ENCODE assay signal across 33 cellular contexts in genomic region chr13:93872376-93872775, GRCh38.
"Had no signal": no experiment of that assay in that cellular context is flagged by ENCODE, and none has a peak within 500 bp of the region (broad histone marks: within the 10 kb centered on the region; RNA-seq: fewer than 3 reads in every experiment).

No MANE protein-coding gene starts in this region.

- H3K4me1 Mint-ChIP-seq: activated naive CD4-positive, alpha-beta T cell treated with anti-CD3 and anti-CD28 coated beads, Interleukin-2, amount 50 U/mL, for 24 hours; activated T-helper 17 cell treated with anti-CD3 and anti-CD28 coated beads, Interleukin-2, amount 50 U/mL, for 72 hours; brain had no signal

- H3K9me3 Mint-ChIP-seq: activated CD8-positive, alpha-beta T cell treated with anti-CD3 and anti-CD28 coated beads for 36 hours; activated naive CD4-positive, alpha-beta T cell treated with anti-CD3 and anti-CD28 coated beads, Interleukin-2, amount 50 U/mL, for 24 hours; activated T-helper 17 cell treated with anti-CD3 and anti-CD28 coated beads, Interleukin-2, amount 50 U/mL, for 72 hours had no signal

- H3K27me3 Mint-ChIP-seq: brain had no signal

- H3K27ac ChIP-seq: RWPE1, WERI-Rb-1 had no signal

- H3K36me3 Mint-ChIP-seq: brain had no signal

- H3K27ac Mint-ChIP-seq: activated CD8-positive, alpha-beta T cell treated with anti-CD3 and anti-CD28 coated beads for 36 hours; activated naive CD4-positive, alpha-beta T cell treated with anti-CD3 and anti-CD28 coated beads, Interleukin-2, amount 50 U/mL, for 24 hours; activated T-cell treated with anti-CD3 and anti-CD28 coated beads, Interleukin-2, amount 50 U/mL, for 72 hours; activated T-helper 17 cell treated with anti-CD3 and anti-CD28 coated beads, Interleukin-2, amount 50 U/mL, for 72 hours; brain had no signal

- DNase-seq: activated CD4-positive, alpha-beta T cell treated with anti-CD3 and anti-CD28 coated beads for 1 hour; activated CD4-positive, alpha-beta T cell treated with anti-CD3 and anti-CD28 coated beads for 48 hours; activated CD4-positive, alpha-beta T cell treated with anti-CD3 and anti-CD28 coated beads, Interleukin-2, amount 50 U/mL, for 4 hours; activated CD4-positive, CD25-positive, alpha-beta regulatory T cell; activated CD8-positive, alpha-beta T cell treated with anti-CD3 and anti-CD28 coated beads for 36 hours; activated effector memory CD4-positive, alpha-beta T cell treated with anti-CD3 and anti-CD28 coated beads, Interleukin-2, amount 50 U/mL, for 16 hours; activated naive CD4-positive, alpha-beta T cell; activated T-cell treated with anti-CD3 and anti-CD28 coated beads, Interleukin-2, amount 50 U/mL, for 1 hour; activated T-cell treated with anti-CD3 and anti-CD28 coated beads, Interleukin-2, amount 50 U/mL, for 72 hours; anterior cingulate cortex; cerebellar nuclear complex; NCI-H1092 treated with DMSO at 0.1 percent for 48 hours; NCI-H1417; NCI-H146; NCI-H187; NCI-H2029 treated with DMSO at 0.1 percent for 48 hours; NCI-H2107; NCI-H2171; NCI-H510A; NCI-H526; NCI-H748 treated with DMSO at 0.1 percent for 48 hours; NK-92 treated with Interleukin-12 subunit alpha and Interleukin-12 subunit beta, amount 100 ng/mL, for 24 hours; PC-3; SIG-M5; T1000; WERI-Rb-1 had no signal

- H3K4me3 Mint-ChIP-seq: activated CD8-positive, alpha-beta T cell treated with anti-CD3 and anti-CD28 coated beads for 36 hours; activated naive CD4-positive, alpha-beta T cell treated with anti-CD3 and anti-CD28 coated beads, Interleukin-2, amount 50 U/mL, for 24 hours; activated T-cell treated with anti-CD3 and anti-CD28 coated beads, Interleukin-2, amount 50 U/mL, for 72 hours; activated T-helper 17 cell treated with anti-CD3 and anti-CD28 coated beads, Interleukin-2, amount 50 U/mL, for 72 hours; brain had no signal

- ATAC-seq: activated CD8-positive, alpha-beta T cell treated with anti-CD3 and anti-CD28 coated beads for 36 hours; activated T-cell treated with anti-CD3 and anti-CD28 coated beads, Interleukin-2, amount 50 U/mL, for 72 hours; activated T-helper 17 cell treated with anti-CD3 and anti-CD28 coated beads, Interleukin-2, amount 50 U/mL, for 72 hours; PC-3; Right ventricle myocardium inferior had no signal

- FAIRE-seq: bronchial epithelial cell, RCC 7860 had no signal
